ENCODE assay signal across 1 cellular context in genomic region chr20:32479697-32480140, GRCh38.
TF ChIP-seq lines count a peak whose summit lies in the region.

No MANE protein-coding gene starts in this region.

TF ChIP-seq in HepG2, 621 proteins besides CTCF, POLR2A, EP300 and RAD21 (continued from another document):
- TF ChIP-seq ZNF629 (CRISPR knock-in tag; conservative IDR thresholded peaks at IDR 0.05) (no peak), ZNF749 (CRISPR knock-in tag; IDR thresholded peaks at IDR 0.05; ENCODE audit: borderline replicate concordance) (no peak), NKX3-1 (CRISPR knock-in tag; IDR thresholded peaks at IDR 0.05) (no peak), ZNF251 (CRISPR knock-in tag; IDR thresholded peaks at IDR 0.05) (no peak), BHLHE40 (IDR thresholded peaks at IDR 0.05; ENCODE audit: low read length) (no peak), LCORL (IDR thresholded peaks at IDR 0.05) (no peak), LCORL (CRISPR knock-in tag; IDR thresholded peaks at IDR 0.05) (peak; percentile 35; the same call in 1 of the 2 replicates), HDAC1 (CRISPR knock-in tag; IDR thresholded peaks at IDR 0.05) (peak; percentile 1; the same call in 1 of the 2 replicates), NR2F6 (IDR thresholded peaks at IDR 0.05) (no peak), NR2F6 (CRISPR knock-in tag; IDR thresholded peaks at IDR 0.05) (0 out of 2 replicates have a peak, but pooled peaks have one; percentile 5), ZNF230 (CRISPR knock-in tag; IDR thresholded peaks at IDR 0.05) (0 out of 2 replicates have a peak, but pooled peaks have one; percentile 44), TEAD2 (CRISPR knock-in tag; IDR thresholded peaks at IDR 0.05) (no peak), ETV5 (CRISPR knock-in tag; IDR thresholded peaks at IDR 0.05; ENCODE audit: borderline replicate concordance) (0 out of 2 replicates have a peak, but pooled peaks have one; percentile 3), BRD4 (CRISPR knock-in tag; IDR thresholded peaks at IDR 0.05) (peak; percentile 39; the same call in 1 of the 2 replicates), CAMTA2 (CRISPR knock-in tag; IDR thresholded peaks at IDR 0.05; ENCODE audit: borderline replicate concordance) (no peak), ZFP90 (CRISPR knock-in tag; IDR thresholded peaks at IDR 0.05; ENCODE audit: borderline replicate concordance) (0 out of 2 replicates have a peak, but pooled peaks have one; percentile 28), STAG1 (CRISPR knock-in tag; IDR thresholded peaks at IDR 0.05) (no peak), ZNF264 (CRISPR knock-in tag; IDR thresholded peaks at IDR 0.05) (no peak)
- TF ChIP-seq, protein P1, sequence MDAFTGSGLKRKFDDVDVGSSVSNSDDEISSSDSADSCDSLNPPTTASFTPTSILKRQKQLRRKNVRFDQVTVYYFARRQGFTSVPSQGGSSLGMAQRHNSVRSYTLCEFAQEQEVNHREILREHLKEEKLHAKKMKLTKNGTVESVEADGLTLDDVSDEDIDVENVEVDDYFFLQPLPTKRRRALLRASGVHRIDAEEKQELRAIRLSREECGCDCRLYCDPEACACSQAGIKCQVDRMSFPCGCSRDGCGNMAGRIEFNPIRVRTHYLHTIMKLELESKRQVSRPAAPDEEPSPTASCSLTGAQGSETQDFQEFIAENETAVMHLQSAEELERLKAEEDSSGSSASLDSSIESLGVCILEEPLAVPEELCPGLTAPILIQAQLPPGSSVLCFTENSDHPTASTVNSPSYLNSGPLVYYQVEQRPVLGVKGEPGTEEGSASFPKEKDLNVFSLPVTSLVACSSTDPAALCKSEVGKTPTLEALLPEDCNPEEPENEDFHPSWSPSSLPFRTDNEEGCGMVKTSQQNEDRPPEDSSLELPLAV (CRISPR knock-in tag; conservative IDR thresholded peaks at IDR 0.05; ENCODE audit: low read depth): no peak
- TF ChIP-seq, protein P2, sequence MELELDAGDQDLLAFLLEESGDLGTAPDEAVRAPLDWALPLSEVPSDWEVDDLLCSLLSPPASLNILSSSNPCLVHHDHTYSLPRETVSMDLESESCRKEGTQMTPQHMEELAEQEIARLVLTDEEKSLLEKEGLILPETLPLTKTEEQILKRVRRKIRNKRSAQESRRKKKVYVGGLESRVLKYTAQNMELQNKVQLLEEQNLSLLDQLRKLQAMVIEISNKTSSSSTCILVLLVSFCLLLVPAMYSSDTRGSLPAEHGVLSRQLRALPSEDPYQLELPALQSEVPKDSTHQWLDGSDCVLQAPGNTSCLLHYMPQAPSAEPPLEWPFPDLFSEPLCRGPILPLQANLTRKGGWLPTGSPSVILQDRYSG (CRISPR knock-in tag; IDR thresholded peaks at IDR 0.05): no peak
- TF ChIP-seq, protein P3, sequence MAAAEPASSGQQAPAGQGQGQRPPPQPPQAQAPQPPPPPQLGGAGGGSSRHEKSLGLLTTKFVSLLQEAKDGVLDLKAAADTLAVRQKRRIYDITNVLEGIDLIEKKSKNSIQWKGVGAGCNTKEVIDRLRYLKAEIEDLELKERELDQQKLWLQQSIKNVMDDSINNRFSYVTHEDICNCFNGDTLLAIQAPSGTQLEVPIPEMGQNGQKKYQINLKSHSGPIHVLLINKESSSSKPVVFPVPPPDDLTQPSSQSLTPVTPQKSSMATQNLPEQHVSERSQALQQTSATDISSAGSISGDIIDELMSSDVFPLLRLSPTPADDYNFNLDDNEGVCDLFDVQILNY (CRISPR knock-in tag; conservative IDR thresholded peaks at IDR 0.05): no peak
- TF ChIP-seq, protein P4, sequence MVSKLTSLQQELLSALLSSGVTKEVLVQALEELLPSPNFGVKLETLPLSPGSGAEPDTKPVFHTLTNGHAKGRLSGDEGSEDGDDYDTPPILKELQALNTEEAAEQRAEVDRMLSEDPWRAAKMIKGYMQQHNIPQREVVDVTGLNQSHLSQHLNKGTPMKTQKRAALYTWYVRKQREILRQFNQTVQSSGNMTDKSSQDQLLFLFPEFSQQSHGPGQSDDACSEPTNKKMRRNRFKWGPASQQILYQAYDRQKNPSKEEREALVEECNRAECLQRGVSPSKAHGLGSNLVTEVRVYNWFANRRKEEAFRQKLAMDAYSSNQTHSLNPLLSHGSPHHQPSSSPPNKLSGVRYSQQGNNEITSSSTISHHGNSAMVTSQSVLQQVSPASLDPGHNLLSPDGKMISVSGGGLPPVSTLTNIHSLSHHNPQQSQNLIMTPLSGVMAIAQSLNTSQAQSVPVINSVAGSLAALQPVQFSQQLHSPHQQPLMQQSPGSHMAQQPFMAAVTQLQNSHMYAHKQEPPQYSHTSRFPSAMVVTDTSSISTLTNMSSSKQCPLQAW (CRISPR knock-in tag; IDR thresholded peaks at IDR 0.05): 0 out of 2 replicates have a peak, but pooled peaks have one; percentile 17
TF ChIP-seq in HepG2: peak in this region for 18.
